ENCODE assay signal across 25 cellular contexts in the genomic region with DNA sequence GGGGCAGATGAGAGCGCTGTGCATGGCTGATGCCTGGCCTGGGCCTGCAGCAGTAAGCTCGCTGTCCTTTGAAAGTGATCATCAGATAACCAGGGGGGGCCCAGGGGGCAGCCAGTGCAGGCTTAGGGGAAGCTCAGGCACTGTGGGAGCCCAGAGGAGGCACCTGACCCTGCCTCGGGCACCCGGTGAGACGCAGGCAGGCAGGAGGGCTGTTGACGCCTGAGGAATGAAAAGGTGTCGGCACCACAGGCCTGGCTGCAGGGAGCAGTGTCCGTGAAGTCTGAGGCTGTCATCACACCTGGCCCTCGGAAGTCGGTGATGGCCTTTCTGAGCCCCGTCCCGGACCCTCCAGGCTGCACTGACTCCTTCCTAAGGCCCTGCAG.
DNase-seq lines count a peak whose midpoint lies in the region; ATAC-seq and TF ChIP-seq lines count a peak whose summit lies in the region.
"Had no signal": no experiment of that assay in that cellular context is flagged by ENCODE, and none has a peak within 500 bp of the region (broad histone marks: within the 10 kb centered on the region; RNA-seq: fewer than 3 reads in every experiment).

No MANE protein-coding gene starts in this region.

- TF ChIP-seq POLR2A in thyroid gland (IDR thresholded peaks at IDR 0.05) = no peak

- POLR2A ChIA-PET in RWPE1 (lab: Yijun Ruan, JAX; ENCODE audit: low non-redundant PET) = interaction anchor here (0.5 to 0.8 kb wide), 3 partner anchors 31 to 55 kb away, joined by 3 read pairs; no protein-coding TSS in a partner anchor

- CTCF ChIA-PET in RWPE1 (lab: Yijun Ruan, JAX) = interaction anchor here (0.7 to 2.0 kb wide), 4 partner anchors 11 to 242 kb away, joined by 3 to 7 read pairs (median 4); no protein-coding TSS in a partner anchor

- H3K4me1 ChIP-seq in heart right ventricle (peaks cover 74 to 98% (median 94%) of the 10 kb centered on the region in 9 donors), right cardiac atrium (ENCODE audit: control insufficient read depth, insufficient read depth, low read length) (peaks cover 42% of the 10 kb centered on the region), thyroid gland (peaks cover 79 to 100% of the 10 kb centered on the region in 2 donors), SJCRH30 (peaks cover 13% of the 10 kb centered on the region)

- no peaks in the 10 kb centered on the region for H3K9me3 ChIP-seq in heart right ventricle
- no peaks in the 10 kb centered on the region for H3K9me3 ChIP-seq in right cardiac atrium (ENCODE audit: control insufficient read depth, low read length)
- no peaks in the 10 kb centered on the region for H3K9me3 ChIP-seq in thyroid gland
- no peaks in the 10 kb centered on the region for H3K9me3 ChIP-seq in SJCRH30 (replicated peaks)
- H3K9me3 ChIP-seq: HAP-1, sigmoid colon, uterus had no signal

- intact Hi-C loops in heart right ventricle (cut with DNase I) (loop anchor here in 2 of 10 donors (5.0 to 10.0 kb wide), 2 partner anchors 34 to 76 kb away; no protein-coding TSS in a partner anchor), right cardiac atrium (cut with DNase I) (no loop called here), thyroid gland (cut with DNase I) (no loop called here)

- H3K27ac ChIP-seq in heart right ventricle (peak overlapping the region in 8 of 10 donors; percentile 11 to 92 (median 59)), right cardiac atrium (ENCODE audit: low read length) (no peak overlapping the region), RWPE1 (peak overlapping the region; percentile 97), thyroid gland (peak overlapping the region in 2 of 3 donors; percentile 76 to 95), SJCRH30 (no peak overlapping the region)
- H3K27ac ChIP-seq: VCaP had no signal

- H3K4me3 Mint-ChIP-seq in osteocyte (ENCODE audit: unreplicated experiment) = no peak overlapping the region
- H3K4me3 Mint-ChIP-seq: activated naive CD4-positive, alpha-beta T cell treated with anti-CD3 and anti-CD28 coated beads, Interleukin-2, amount 50 U/mL, for 24 hours; neural crest cell; T-helper 2 cell treated with Interferon-gamma antibody and Interleukin-4, amounts not matched to agents 5 μg/mL and 100 μg/mL, for 36 hours had no signal

- H3K4me3 ChIP-seq in heart right ventricle = no peak overlapping the region
- no peak overlapping the region for H3K4me3 ChIP-seq in right cardiac atrium (ENCODE audit: low read length)
- no peak overlapping the region for H3K4me3 ChIP-seq in thyroid gland (replicated peaks in 1 of 3)
- no peak overlapping the region for H3K4me3 ChIP-seq in SJCRH30
- H3K4me3 ChIP-seq: HAP-1, sigmoid colon, uterus had no signal

- no peaks in the 10 kb centered on the region for H3K9me3 Mint-ChIP-seq in osteocyte (ENCODE audit: unreplicated experiment)
- H3K9me3 Mint-ChIP-seq: activated naive CD4-positive, alpha-beta T cell treated with anti-CD3 and anti-CD28 coated beads, Interleukin-2, amount 50 U/mL, for 24 hours; neural crest cell; T-helper 2 cell treated with Interferon-gamma antibody and Interleukin-4, amounts not matched to agents 5 μg/mL and 100 μg/mL, for 36 hours had no signal

- 64 to 75% methylated on average over 12 of the region's 12 CpGs for WGBS in heart right ventricle, 2 donors
- WGBS in right cardiac atrium = 71% methylated on average over 12 of the region's 12 CpGs
- WGBS in thyroid gland, 2 donors = 86 to 97% methylated on average over 6 to 10 of the region's 12 CpGs

- ATAC-seq in heart right ventricle (no peak), right cardiac atrium (no peak), GM19023 (IDR thresholded peaks at IDR 0.05; ENCODE audit: unreplicated experiment) (no peak)
- ATAC-seq: Panc1 had no signal

- DNase-seq in heart right ventricle (no peak), right cardiac atrium (no peak), RWPE1 (ENCODE audit: low spot score) (no peak), osteocyte (ENCODE audit: extremely low spot score, unreplicated experiment) (no peak), thyroid gland (no peak), SJCRH30 (no peak), GOT3 (lab: John Stamatoyannopoulos, UW) (no peak)
- DNase-seq: activated CD4-positive, alpha-beta T cell treated with anti-CD3 and anti-CD28 coated beads for 4 hours; activated CD8-positive, alpha-beta memory T cell treated with anti-CD3 and anti-CD28 coated beads for 24 hours; AML-193; DMS153; effector CD4-positive, alpha-beta T cell; mesenchymal stem cell; NCI-H226; SHP77 treated with DMSO at 0.1 percent for 48 hours; sigmoid colon; stimulated activated CD4-positive, alpha-beta T cell treated with anti-CD3 and anti-CD28 coated beads, Interleukin-4, amount 100 ng/mL, for 24 hours; uterus had no signal

- H3K27me3 ChIP-seq in heart right ventricle (no peaks in the 10 kb centered on the region), right cardiac atrium (ENCODE audit: control insufficient read depth, insufficient read depth) (no peaks in the 10 kb centered on the region), thyroid gland (no peaks in the 10 kb centered on the region), SJCRH30 (no peaks in the 10 kb centered on the region)
- H3K27me3 ChIP-seq: sigmoid colon, uterus had no signal

- TF ChIP-seq CTCF in heart right ventricle (IDR thresholded peaks at IDR 0.05) (no peak), RWPE1 (conservative IDR thresholded peaks at IDR 0.05; ENCODE audit: low read depth) (no peak), osteocyte (IDR thresholded peaks at IDR 0.05) (no peak), thyroid gland (IDR thresholded peaks at IDR 0.05) (no peak)

- peaks cover 76% of the 10 kb centered on the region for H3K4me1 Mint-ChIP-seq in osteocyte (ENCODE audit: unreplicated experiment)

- H3K36me3 ChIP-seq in heart right ventricle = peaks cover 0 to 48% (median 0%) of the 10 kb centered on the region in 9 donors
- H3K36me3 ChIP-seq in thyroid gland = no peaks in the 10 kb centered on the region
- H3K36me3 ChIP-seq in SJCRH30 = no peaks in the 10 kb centered on the region
- H3K36me3 ChIP-seq: HAP-1, uterus had no signal

- H3K36me3 Mint-ChIP-seq in osteocyte (ENCODE audit: unreplicated experiment) = peaks cover 6% of the 10 kb centered on the region
- H3K36me3 Mint-ChIP-seq: activated naive CD4-positive, alpha-beta T cell treated with anti-CD3 and anti-CD28 coated beads, Interleukin-2, amount 50 U/mL, for 24 hours had no signal

- peak overlapping the region; percentile 59 for H3K27ac Mint-ChIP-seq in osteocyte (ENCODE audit: unreplicated experiment)
- H3K27ac Mint-ChIP-seq: T-helper 2 cell treated with Interferon-gamma antibody and Interleukin-4, amounts not matched to agents 5 μg/mL and 100 μg/mL, for 36 hours had no signal

- H3K27me3 Mint-ChIP-seq in osteocyte (ENCODE audit: unreplicated experiment) = no peaks in the 10 kb centered on the region
- H3K27me3 Mint-ChIP-seq: activated naive CD4-positive, alpha-beta T cell treated with anti-CD3 and anti-CD28 coated beads, Interleukin-2, amount 50 U/mL, for 24 hours had no signal

Comparison
In these comparisons a context has a peak if more than half of its experiments do, and no peak if none do; other contexts are left out.
1. H3K27ac ChIP-seq: peak in heart right ventricle (8 of 10), RWPE1 (single experiment) and thyroid gland (2 of 3); none in right cardiac atrium (single experiment) and SJCRH30 (single experiment).